Comparison of ENCODE assay signal across 9 cellular contexts in the genomic region with DNA sequence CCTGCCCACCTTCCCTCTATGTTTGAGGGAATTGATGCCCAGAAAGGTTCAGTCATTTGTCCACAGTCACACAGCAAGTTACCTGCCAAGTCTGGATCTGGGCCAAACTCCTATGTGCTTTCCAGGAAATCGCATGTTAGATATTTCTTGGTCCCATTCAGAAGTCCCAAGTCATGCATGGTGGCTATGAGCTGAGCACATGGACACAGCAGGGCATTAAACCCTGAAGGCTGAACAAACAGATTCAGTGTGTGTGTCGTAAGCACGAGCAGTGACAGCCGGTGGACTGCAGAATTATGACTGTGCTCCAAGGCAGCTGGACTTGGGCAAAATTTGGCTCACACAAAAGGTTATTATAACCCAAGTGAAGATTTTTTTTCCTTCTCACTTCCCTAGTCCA. TPM values are rescaled to one million over a fixed set of nuclear protein-coding genes. Genes with fewer than 3 reads are reported as not detected.
DNase-seq lines count a peak whose midpoint lies in the region; ATAC-seq and TF ChIP-seq lines count a peak whose summit lies in the region.
"Had no signal": no experiment of that assay in that cellular context is flagged by ENCODE, and none has a peak within 500 bp of the region (broad histone marks: within the 10 kb centered on the region; RNA-seq: fewer than 3 reads in every experiment).

No MANE protein-coding gene starts in this region.

- no peak overlapping the region for H3K9ac ChIP-seq in mammary epithelial cell (ENCODE audit: insufficient read depth, low read length)

- H4K20me1 ChIP-seq in mammary epithelial cell (ENCODE audit: insufficient read depth, low read length) = no peaks in the 10 kb centered on the region

- H2AFZ ChIP-seq in mammary epithelial cell (ENCODE audit: low read depth, low read length) = no peak overlapping the region

- no peaks in the 10 kb centered on the region for H3K27me3 ChIP-seq in mammary epithelial cell (ENCODE audit: insufficient read depth, low read length)

- dilution Hi-C loops in mammary epithelial cell (cut with HindIII; ENCODE audit: low sequenced_read_pairs) = no loop called here

- BruUV-seq in mammary epithelial cell (replicated peaks; lab: Mats Ljungman, UMichigan) = no TSS peak

- intact Hi-C loops in mammary epithelial cell (cut with micrococcal nuclease) = no loop called here

- H3K4me3 ChIP-seq in mammary epithelial cell (replicated peaks in 1 of 3; ENCODE audit: insufficient read depth in 1 of 3, low read depth in 2 of 3, low read length in 3 of 3) = no peak overlapping the region

- no peak for ATAC-seq in HG02571 (IDR thresholded peaks at IDR 0.05; ENCODE audit: unreplicated experiment)
- no peak for ATAC-seq in GM21515 (IDR thresholded peaks at IDR 0.05; ENCODE audit: unreplicated experiment)
- ATAC-seq: Panc1 had no signal

- H3K36me3 ChIP-seq in mammary epithelial cell (ENCODE audit: insufficient read depth, low read length) = no peaks in the 10 kb centered on the region

- WGBS in mammary epithelial cell (ENCODE audit: low coverage, missing lambda C conversion rate) = 25% methylated on average over 4 of the region's 4 CpGs

- in situ Hi-C loops in mammary epithelial cell (cut with MboI; ENCODE audit: low sequenced_read_pairs in 2 of 2) = no loop called here

- H3K9me3 ChIP-seq in mammary epithelial cell (replicated peaks; ENCODE audit: insufficient read depth, low read length) = no peaks in the 10 kb centered on the region

- no peak for TF ChIP-seq CTCF in mammary epithelial cell (conservative IDR thresholded peaks at IDR 0.05 in 1 of 2, IDR thresholded peaks at IDR 0.05 in 1 of 2; ENCODE audit: extremely low read depth in 1 of 2, insufficient read depth in 1 of 2, low read depth in 1 of 2, low read length in 2 of 2)

- no peak overlapping the region for H3K27ac ChIP-seq in mammary epithelial cell (ENCODE audit: insufficient read depth, low read depth, low read length)

- H3K4me1 ChIP-seq in mammary epithelial cell (ENCODE audit: insufficient read depth, low read length) = no peaks in the 10 kb centered on the region

- H3K79me2 ChIP-seq in mammary epithelial cell (ENCODE audit: insufficient read depth, low read length) = no peaks in the 10 kb centered on the region

- DNase-seq in AML-193 (lab: John Stamatoyannopoulos, UW) (peak; percentile 89 to 92), NCI-H1092 treated with DMSO at 0.1 percent for 48 hours (lab: John Stamatoyannopoulos, UW) (peak; percentile 47), mammary epithelial cell (peak; percentile 46), mucosa of gallbladder (ENCODE audit: low spot score) (peak; percentile 59), NCI-H524 treated with DMSO at 0.1 percent for 48 hours (lab: John Stamatoyannopoulos, UW) (no peak)
- no peak for DNase-seq in stimulated activated naive CD4-positive, alpha-beta T cell (lab: John Stamatoyannopoulos, UW)

- no peak overlapping the region for H3K4me2 ChIP-seq in mammary epithelial cell (ENCODE audit: insufficient read depth, low read depth, low read length)

- CTCF ChIA-PET in mammary epithelial cell (lab: Charles Lee; ENCODE audit: low non-redundant PET) = no interaction called here

RNA-seq across cellular contexts. Expression of a gene that starts 11.4 kb away (rescaled TPM):
- total RNA-seq in mammary epithelial cell (10 to 100 TPM; 14.8 to 17.7 TPM), mucosa of gallbladder (63.2 TPM)
- polyA plus RNA-seq in mammary epithelial cell = 13.4 TPM
- 76.1 TPM for polyA minus RNA-seq in mammary epithelial cell

Comparison
In these comparisons a context has a peak if more than half of its experiments do, and no peak if none do; other contexts are left out.
1. DNase-seq: peak in AML-193 (2 of 2), NCI-H1092 treated with DMSO at 0.1 percent for 48 hours (single experiment), mammary epithelial cell (single experiment) and mucosa of gallbladder (single experiment); none in NCI-H524 treated with DMSO at 0.1 percent for 48 hours (single experiment) and stimulated activated naive CD4-positive, alpha-beta T cell (0 of 6).